Comparison of ENCODE assay signal across 9 cellular contexts in the genomic region with DNA sequence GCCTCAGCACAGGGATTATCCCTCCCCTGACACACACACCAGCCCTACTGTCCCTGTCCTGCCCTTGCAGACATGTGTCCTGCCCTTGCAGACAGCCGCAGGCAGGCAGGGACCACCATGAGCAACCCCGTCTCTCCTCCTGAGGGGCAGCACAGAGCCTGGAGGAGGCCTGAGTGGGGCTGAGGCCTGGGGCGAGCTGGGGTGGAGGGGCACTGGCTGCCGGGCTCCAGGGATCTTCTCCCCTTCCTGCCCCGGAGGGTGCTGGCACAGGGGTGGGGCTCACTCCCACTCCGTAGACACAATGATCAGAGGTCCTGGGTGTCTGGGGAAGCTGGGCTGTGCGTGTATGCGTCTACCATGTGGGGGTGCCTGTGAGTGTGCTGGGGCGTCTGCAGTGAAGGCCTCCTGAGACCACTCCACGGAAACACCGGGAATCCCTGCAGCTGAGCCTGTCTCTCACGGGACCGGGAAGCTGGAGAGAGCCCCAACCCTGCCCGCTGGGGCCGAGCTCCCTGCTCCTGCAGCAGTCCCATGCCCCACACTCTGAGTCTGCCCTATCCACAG. TPM values are rescaled to one million over a fixed set of nuclear protein-coding genes. Genes with fewer than 3 reads are reported as not detected.
DNase-seq lines count a peak whose midpoint lies in the region; ATAC-seq and TF ChIP-seq lines count a peak whose summit lies in the region.
"Had no signal": no experiment of that assay in that cellular context is flagged by ENCODE, and none has a peak within 500 bp of the region (broad histone marks: within the 10 kb centered on the region; RNA-seq: fewer than 3 reads in every experiment).

No MANE protein-coding gene starts in this region.

- intact Hi-C loops in colonic mucosa (cut with DNase I), result no loop called here

- DNase-seq in ELF-1 (ENCODE audit: low read depth, low spot score) (peak; percentile 1), NOMO-1 (lab: John Stamatoyannopoulos, UW; ENCODE audit: unreplicated experiment in 2 of 2) (peak; percentile 27 to 47), colonic mucosa (peak; percentile 17), DMS79 (lab: John Stamatoyannopoulos, UW) (no peak), NCI-H226 (no peak)

- H3K4me1 ChIP-seq in colonic mucosa (peaks cover 3% of the 10 kb centered on the region), neutrophil (ENCODE audit: control insufficient read depth in 1 of 2, insufficient read depth in 1 of 2, low read depth in 1 of 2, low read length in 1 of 2) (peaks cover 75 to 83% of the 10 kb centered on the region in 2 experiments)

- no peaks in the 10 kb centered on the region for H3K27me3 ChIP-seq in colonic mucosa
- no peaks in the 10 kb centered on the region for H3K27me3 ChIP-seq in neutrophil
- H3K27me3 ChIP-seq: ovary had no signal

- H3K4me3 ChIP-seq in colonic mucosa, result peak overlapping the region; percentile 13
- peak overlapping the region; percentile 63 to 77 for H3K4me3 ChIP-seq in neutrophil (ENCODE audit: low read depth in 1 of 2, low read length in 1 of 2)
- H3K4me3 ChIP-seq: ovary had no signal

- no peak for ATAC-seq in HG03342 (IDR thresholded peaks at IDR 0.05; ENCODE audit: unreplicated experiment)
- no peak for ATAC-seq in GM19023 (IDR thresholded peaks at IDR 0.05; ENCODE audit: unreplicated experiment)

- H3K36me3 ChIP-seq in colonic mucosa (no peaks in the 10 kb centered on the region), neutrophil (peaks cover 21% of the 10 kb centered on the region)
- H3K36me3 ChIP-seq: ovary had no signal

- H3K27ac ChIP-seq in colonic mucosa (no peak overlapping the region), neutrophil (peak overlapping the region; percentile 97)
- H3K27ac ChIP-seq: ovary had no signal

- TF ChIP-seq CTCF in colonic mucosa (IDR thresholded peaks at IDR 0.05) (no peak), neutrophil (IDR thresholded peaks at IDR 0.05) (no peak)

- no peaks in the 10 kb centered on the region for H3K9me3 ChIP-seq in colonic mucosa
- no peaks in the 10 kb centered on the region for H3K9me3 ChIP-seq in neutrophil
- H3K9me3 ChIP-seq: ovary had no signal

- peak overlapping the region; percentile 32 to 50 for H3K9ac ChIP-seq in colonic mucosa (ENCODE audit: low read depth in 2 of 2, low read length in 2 of 2)

RNA-seq across cellular contexts. Expression of a gene that starts 0.5 kb away (rescaled TPM):
- total RNA-seq in colonic mucosa, result under 1 TPM; 0.40 to 0.62 TPM

RNA-seq across cellular contexts. Expression of a gene that starts 0.6 kb away (rescaled TPM):
- under 1 TPM; 0.11 to 0.52 TPM for total RNA-seq in colonic mucosa

RNA-seq across cellular contexts. Expression of a gene that starts 32.0 kb away (rescaled TPM):
- total RNA-seq in colonic mucosa, result 10 to 100 TPM in 1 of 2 donors, 1 to 10 TPM in 1; 4.8 to 16.4 TPM

Comparison
In these comparisons a context has a peak if more than half of its experiments do, and no peak if none do; other contexts are left out.
1. DNase-seq: peak in ELF-1 (single experiment), NOMO-1 (2 of 2) and colonic mucosa (single experiment); none in DMS79 (single experiment) and NCI-H226 (single experiment).